Comparison of ENCODE assay signal across 12 cellular contexts in the genomic region with DNA sequence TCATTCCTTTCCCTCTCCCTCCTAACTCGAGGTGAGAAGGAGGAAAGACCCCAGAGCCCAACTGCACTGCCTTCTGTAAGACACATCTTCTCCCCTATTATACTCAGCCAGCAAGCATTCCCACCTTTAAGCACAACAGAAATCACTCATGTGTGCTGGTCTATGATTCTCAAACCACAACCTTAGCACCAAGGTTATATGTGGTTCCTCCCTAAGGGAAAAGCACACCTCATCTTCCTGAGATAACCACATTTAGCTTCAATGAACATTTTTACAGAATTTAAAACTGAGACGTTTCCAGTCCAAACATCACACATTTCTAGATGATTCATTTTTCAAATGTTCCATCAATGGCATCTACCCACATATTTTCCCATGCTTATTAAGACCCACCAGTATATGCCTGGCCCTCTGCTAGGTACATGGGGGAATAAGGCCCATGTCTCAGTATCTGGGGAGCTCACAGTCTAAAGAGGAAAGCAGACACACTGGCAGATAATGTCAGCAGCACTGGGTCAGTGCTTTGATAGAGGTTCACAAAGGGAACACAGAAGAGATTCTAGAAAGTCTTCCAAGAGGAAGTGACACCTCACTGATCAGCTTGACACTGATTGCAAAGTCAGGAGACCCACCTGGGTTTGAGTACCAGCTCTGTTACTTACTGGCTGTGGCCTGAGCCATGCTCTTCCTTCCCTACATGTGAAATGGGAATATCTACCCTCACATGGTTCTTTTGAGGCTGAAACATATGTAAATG.
DNase-seq lines count a peak whose midpoint lies in the region; ATAC-seq and TF ChIP-seq lines count a peak whose summit lies in the region.
"Had no signal": no experiment of that assay in that cellular context is flagged by ENCODE, and none has a peak within 500 bp of the region (broad histone marks: within the 10 kb centered on the region; RNA-seq: fewer than 3 reads in every experiment).

No MANE protein-coding gene starts in this region.

- H3K79me2 ChIP-seq in MM.1S (ENCODE audit: low read length) = peaks cover 4% of the 10 kb centered on the region; the same call in 1 of the 2 replicates

- no peaks in the 10 kb centered on the region for H3K27me3 ChIP-seq in MM.1S (replicated peaks; ENCODE audit: insufficient read depth, low read length)
- H3K27me3 ChIP-seq: BE2C had no signal

- H2AFZ ChIP-seq in MM.1S (ENCODE audit: low read length) = no peak overlapping the region

- no peak overlapping the region for H3K4me2 ChIP-seq in MM.1S (ENCODE audit: low read depth, low read length)

- peak overlapping the region; percentile 17; the same call in 1 of the 2 replicates for H3K27ac ChIP-seq in MM.1S (ENCODE audit: low read length)

- ATAC-seq in GM21423 (IDR thresholded peaks at IDR 0.05; ENCODE audit: unreplicated experiment) = peak; percentile 49

- H3K9me2 ChIP-seq in MM.1S (replicated peaks; ENCODE audit: insufficient read depth, low read length) = no peaks in the 10 kb centered on the region

- H3K4me1 ChIP-seq in MM.1S (ENCODE audit: low read length) = peaks cover 55% of the 10 kb centered on the region

- H3K4me3 ChIP-seq in MM.1S (ENCODE audit: low read length) = no peak overlapping the region

- H4K20me1 ChIP-seq in MM.1S (ENCODE audit: insufficient read depth, low read length) = no peaks in the 10 kb centered on the region

- no peak overlapping the region for H3K9ac ChIP-seq in MM.1S (ENCODE audit: low read length)

- H3F3A ChIP-seq in MM.1S (ENCODE audit: insufficient read depth, low read length) = peaks cover 23% of the 10 kb centered on the region

- DNase-seq in EL = peak; percentile 21
- peak; percentile 38 for DNase-seq in MM.1S
- DNase-seq in germinal center (ENCODE audit: low spot score) = peak; percentile 33
- DNase-seq in RKO (ENCODE audit: low spot score) = no peak
- DNase-seq in NCI-H187 (lab: John Stamatoyannopoulos, UW) = no peak
- DNase-seq in GF-D8 (lab: John Stamatoyannopoulos, UW) = no peak
- no peak for DNase-seq in SW 1271 (lab: John Stamatoyannopoulos, UW)
- DNase-seq: anterior cingulate cortex, BE2C, islet precursor cell, NCI-H2029 had no signal

- no peaks in the 10 kb centered on the region for H3K9me3 ChIP-seq in MM.1S (replicated peaks; ENCODE audit: insufficient read depth, low read length)
- H3K9me3 ChIP-seq: BE2C had no signal

- no peak for TF ChIP-seq CTCF in MM.1S (IDR thresholded peaks at IDR 0.05; ENCODE audit: low read length)

- H3K36me3 ChIP-seq in MM.1S (replicated peaks; ENCODE audit: insufficient read depth, low read length) = no peaks in the 10 kb centered on the region
- H3K36me3 ChIP-seq: BE2C had no signal

Comparison
In these comparisons a context has a peak if more than half of its experiments do, and no peak if none do; other contexts are left out.
1. DNase-seq: peak in EL (single experiment), MM.1S (single experiment) and germinal center (single experiment); none in RKO (single experiment), NCI-H187 (0 of 2), GF-D8 (single experiment) and SW 1271 (0 of 2).